23 cellular contexts compared by ENCODE assay signal in the genomic region with DNA sequence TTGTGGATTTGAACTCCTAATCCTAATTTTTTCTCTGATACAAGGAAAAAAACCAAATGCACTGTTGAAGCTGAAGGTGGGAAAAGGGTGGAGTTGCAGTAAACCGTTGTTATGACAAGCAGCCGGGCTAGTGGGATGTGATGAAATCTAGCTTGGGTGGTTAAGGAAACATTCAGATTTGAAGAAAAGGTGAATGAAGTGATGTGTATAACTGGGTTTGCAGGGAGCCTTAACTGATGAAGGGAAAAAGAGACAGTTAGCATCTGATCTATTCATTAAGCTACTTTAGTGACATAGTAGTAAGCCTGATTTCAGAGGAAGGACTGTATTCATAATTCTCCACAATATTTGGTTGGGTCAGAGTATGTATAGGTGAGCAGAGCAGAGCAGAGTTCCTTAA. TPM values are rescaled to one million over a fixed set of nuclear protein-coding genes. Genes with fewer than 3 reads are reported as not detected.
"Had no signal": no experiment of that assay in that cellular context is flagged by ENCODE, and none has a peak within 500 bp of the region (broad histone marks: within the 10 kb centered on the region; RNA-seq: fewer than 3 reads in every experiment).

No MANE protein-coding gene starts in this region.

- H3K4me3 ChIP-seq: ascending aorta, esophagus muscularis mucosa, ovary, prostate gland, skin epidermis, upper lobe of left lung, vagina had no signal

- H3K4me1 ChIP-seq: prostate gland had no signal

- H3K27me3 ChIP-seq: ascending aorta, ovary, vagina had no signal

- H3K9me3 ChIP-seq: ascending aorta, esophagus muscularis mucosa, ovary, prostate gland, upper lobe of left lung, vagina had no signal

- H3K36me3 ChIP-seq: ascending aorta, brain microvascular endothelial cell, esophagus muscularis mucosa, ovary, prostate gland, upper lobe of left lung, vagina had no signal

- ATAC-seq: left ventricle myocardium superior; sciatic nerve; stimulated activated effector memory CD8-positive, alpha-beta T cell treated with anti-CD3 and anti-CD28 coated beads, Interleukin-12 subunit alpha, Interleukin-12 subunit beta, amount 100 ng/mL, for 72 hours; T-cell had no signal

- H3K9me3 Mint-ChIP-seq: activated B cell treated with CpG ODN at 0.5 μM for 24 hours; activated naive CD4-positive, alpha-beta T cell treated with anti-CD3 and anti-CD28 coated beads, Interleukin-2, amount 10 ng/mL, durations not matched to agents 7 days and 5 days; activated naive CD8-positive, alpha-beta T cell treated with anti-CD3 and anti-CD28 coated beads, Interleukin-2, amount 10 ng/mL, durations not matched to agents 7 days and 5 days; nephron; stimulated activated effector memory CD8-positive, alpha-beta T cell treated with anti-CD3 and anti-CD28 coated beads, Interleukin-12 subunit alpha, Interleukin-12 subunit beta, amount 100 ng/mL, for 72 hours; stimulated activated naive CD8-positive, alpha-beta T cell treated with anti-CD3 and anti-CD28 coated beads, Interleukin-15, Interleukin-2, amounts not matched to agents 100 ng/mL and 50 ng/mL, for 24 hours; T-cell; T-helper 2 cell treated with Interferon-gamma antibody and Interleukin-4, amounts not matched to agents 5 μg/mL and 100 μg/mL, for 36 hours had no signal

- H3K4me3 Mint-ChIP-seq: activated B cell treated with CpG ODN at 0.5 μM for 24 hours; activated naive CD4-positive, alpha-beta T cell treated with anti-CD3 and anti-CD28 coated beads, Interleukin-2, amount 10 ng/mL, durations not matched to agents 7 days and 5 days; activated naive CD8-positive, alpha-beta T cell treated with anti-CD3 and anti-CD28 coated beads, Interleukin-2, amount 10 ng/mL, durations not matched to agents 7 days and 5 days; endodermal cell; stimulated activated effector memory CD8-positive, alpha-beta T cell treated with anti-CD3 and anti-CD28 coated beads, Interleukin-12 subunit alpha, Interleukin-12 subunit beta, amount 100 ng/mL, for 72 hours; stimulated activated naive CD8-positive, alpha-beta T cell treated with anti-CD3 and anti-CD28 coated beads, Interleukin-15, Interleukin-2, amounts not matched to agents 100 ng/mL and 50 ng/mL, for 24 hours; T-helper 2 cell treated with Interferon-gamma antibody and Interleukin-4, amounts not matched to agents 5 μg/mL and 100 μg/mL, for 36 hours had no signal

- H3K36me3 Mint-ChIP-seq: activated naive CD4-positive, alpha-beta T cell treated with anti-CD3 and anti-CD28 coated beads, Interleukin-2, amount 10 ng/mL, durations not matched to agents 7 days and 5 days; activated naive CD8-positive, alpha-beta T cell treated with anti-CD3 and anti-CD28 coated beads, Interleukin-2, amount 10 ng/mL, durations not matched to agents 7 days and 5 days; stimulated activated effector memory CD8-positive, alpha-beta T cell treated with anti-CD3 and anti-CD28 coated beads, Interleukin-12 subunit alpha, Interleukin-12 subunit beta, amount 100 ng/mL, for 72 hours; T-cell had no signal

- H3K27ac ChIP-seq: ascending aorta, brain microvascular endothelial cell, esophagus muscularis mucosa, ovary, prostate gland, skin epidermis, upper lobe of left lung, vagina had no signal

- H3K27ac Mint-ChIP-seq: activated B cell treated with CpG ODN at 0.5 μM for 24 hours; activated naive CD4-positive, alpha-beta T cell treated with anti-CD3 and anti-CD28 coated beads, Interleukin-2, amount 10 ng/mL, durations not matched to agents 7 days and 5 days; activated naive CD8-positive, alpha-beta T cell treated with anti-CD3 and anti-CD28 coated beads, Interleukin-2, amount 10 ng/mL, durations not matched to agents 7 days and 5 days; endodermal cell; nephron; stimulated activated effector memory CD8-positive, alpha-beta T cell treated with anti-CD3 and anti-CD28 coated beads, Interleukin-12 subunit alpha, Interleukin-12 subunit beta, amount 100 ng/mL, for 72 hours; stimulated activated naive CD8-positive, alpha-beta T cell treated with anti-CD3 and anti-CD28 coated beads, Interleukin-15, Interleukin-2, amounts not matched to agents 100 ng/mL and 50 ng/mL, for 24 hours; T-cell; T-helper 2 cell treated with Interferon-gamma antibody and Interleukin-4, amounts not matched to agents 5 μg/mL and 100 μg/mL, for 36 hours had no signal

- DNase-seq: activated B cell treated with CpG ODN at 0.5 μM for 24 hours; activated CD4-positive, alpha-beta T cell treated with anti-CD3 and anti-CD28 coated beads, Interleukin-2, amount 50 U/mL, for 4 hours; activated effector memory CD4-positive, alpha-beta T cell treated with anti-CD3 and anti-CD28 coated beads, Interleukin-2, amount 50 U/mL, for 16 hours; activated naive CD4-positive, alpha-beta T cell treated with anti-CD3 and anti-CD28 coated beads, Interleukin-2, amount 10 ng/mL, durations not matched to agents 7 days and 5 days; activated naive CD8-positive, alpha-beta T cell treated with anti-CD3 and anti-CD28 coated beads, Interleukin-2, amount 10 ng/mL, durations not matched to agents 7 days and 5 days; brain microvascular endothelial cell; endodermal cell; left ventricle myocardium superior; ovary; retina; stimulated activated CD4-positive, alpha-beta T cell treated with anti-CD3 and anti-CD28 coated beads, Interleukin-4, amount 100 ng/mL, for 24 hours; T-cell; upper lobe of left lung had no signal

RNA-seq across cellular contexts. Expression of gene EML6, which starts 3.5 kb away (rescaled TPM):
- total RNA-seq: ascending aorta had no signal
